In the genomic region with DNA sequence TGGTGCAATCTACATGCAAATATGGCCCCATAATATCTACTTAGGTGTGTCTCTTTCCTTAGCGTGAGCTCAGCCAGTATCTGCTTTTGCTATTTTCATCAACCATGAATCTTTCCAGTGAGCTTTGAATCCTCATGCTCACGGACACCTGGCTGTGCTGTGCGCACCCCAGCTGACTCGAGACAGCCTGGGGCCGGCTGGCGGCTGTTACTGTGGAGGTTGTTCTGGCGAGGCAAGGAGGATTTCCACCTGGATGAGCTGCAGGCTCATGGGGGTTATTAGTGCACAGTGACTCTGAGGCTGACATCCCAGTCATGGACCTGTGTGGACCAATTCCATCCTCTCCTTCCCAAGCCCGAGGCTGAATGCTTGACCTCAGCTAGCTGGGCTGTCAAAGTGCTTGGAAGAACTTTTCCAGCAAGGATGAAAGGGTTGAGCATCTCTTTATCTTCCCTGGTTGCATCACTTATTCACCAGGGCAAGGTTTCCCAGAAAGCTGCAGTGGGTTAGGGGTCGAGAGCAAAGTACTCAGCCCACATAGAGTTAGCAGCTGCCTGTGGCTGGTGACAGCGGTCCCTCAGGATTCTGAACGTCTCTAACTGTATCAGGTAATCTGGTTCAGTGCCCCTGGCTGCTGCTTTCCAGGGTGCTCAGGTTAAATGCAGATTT, we compare ENCODE assay signal across 16 cellular contexts.
A peak's percentile ranks its signal among the peaks of the same experiment; 100 is the strongest.
DNase-seq lines count a peak whose midpoint lies in the region; ATAC-seq and TF ChIP-seq lines count a peak whose summit lies in the region.
"Had no signal": no experiment of that assay in that cellular context is flagged by ENCODE, and none has a peak within 500 bp of the region (broad histone marks: within the 10 kb centered on the region; RNA-seq: fewer than 3 reads in every experiment).

No MANE protein-coding gene starts in this region.

- peaks cover 9% of the 10 kb centered on the region for H3K9me3 Mint-ChIP-seq in stimulated activated effector memory CD8-positive, alpha-beta T cell treated with anti-CD3 and anti-CD28 coated beads, Interleukin-12 subunit alpha, Interleukin-12 subunit beta, amount 100 ng/mL, for 72 hours

- H3K27me3 ChIP-seq in ectodermal cell (ENCODE audit: control insufficient read depth, insufficient read depth, low read length, poor library complexity, severe bottlenecking) (no peaks in the 10 kb centered on the region), esophagus squamous epithelium (no peaks in the 10 kb centered on the region)
- H3K27me3 ChIP-seq: suprapubic skin had no signal

- H3K36me3 ChIP-seq in ectodermal cell (ENCODE audit: control insufficient read depth, insufficient read depth, low read length) (no peaks in the 10 kb centered on the region), esophagus squamous epithelium (no peaks in the 10 kb centered on the region)
- H3K36me3 ChIP-seq: suprapubic skin had no signal

- TF ChIP-seq POLR2A in esophagus squamous epithelium (IDR thresholded peaks at IDR 0.05) = no peak

- no peaks in the 10 kb centered on the region for H3K36me3 Mint-ChIP-seq in stimulated activated effector memory CD8-positive, alpha-beta T cell treated with anti-CD3 and anti-CD28 coated beads, Interleukin-12 subunit alpha, Interleukin-12 subunit beta, amount 100 ng/mL, for 72 hours

- H3K4me1 Mint-ChIP-seq in stimulated activated effector memory CD8-positive, alpha-beta T cell treated with anti-CD3 and anti-CD28 coated beads, Interleukin-12 subunit alpha, Interleukin-12 subunit beta, amount 100 ng/mL, for 72 hours = peaks cover 9% of the 10 kb centered on the region

- H3K27ac ChIP-seq in ectodermal cell (ENCODE audit: insufficient read depth, low read depth, low read length, poor library complexity, severe bottlenecking) (peak overlapping the region; percentile 38), esophagus squamous epithelium (no peak overlapping the region)
- H3K27ac ChIP-seq: suprapubic skin had no signal

- H3K9me3 ChIP-seq in ectodermal cell (ENCODE audit: control insufficient read depth, low read length) = no peaks in the 10 kb centered on the region
- H3K9me3 ChIP-seq in esophagus squamous epithelium = peaks cover 0 to 13% (median 4%) of the 10 kb centered on the region in 3 donors
- H3K9me3 ChIP-seq: suprapubic skin had no signal

- intact Hi-C loops in esophagus squamous epithelium (cut with DNase I) = no loop called here

- H3K4me3 ChIP-seq in ectodermal cell (ENCODE audit: insufficient read depth, low read depth, low read length) (no peak overlapping the region), esophagus squamous epithelium (no peak overlapping the region)
- H3K4me3 ChIP-seq: suprapubic skin had no signal

- TF ChIP-seq CTCF in esophagus squamous epithelium (IDR thresholded peaks at IDR 0.05) (no peak), GM20000 (IDR thresholded peaks at IDR 0.05; ENCODE audit: extremely low read depth, missing control alignments) (no peak)

- 74 to 77% methylated on average over 11 of the region's 11 CpGs for WGBS in ectodermal cell, 2 experiments
- WGBS in esophagus squamous epithelium, 2 donors = 34 to 66% methylated on average over 6 to 11 of the region's 11 CpGs

- DNase-seq in NCI-H748 (lab: John Stamatoyannopoulos, UW; ENCODE audit: unreplicated experiment) (peak; percentile 50), NCI-H748 treated with DMSO at 0.1 percent for 48 hours (lab: John Stamatoyannopoulos, UW) (no peak), NCI-H146 (lab: John Stamatoyannopoulos, UW) (peak; percentile 53), esophagus squamous epithelium (lab: John Stamatoyannopoulos, UW) (no peak), GM20000 (ENCODE audit: low spot score) (no peak), NCI-H187 (lab: John Stamatoyannopoulos, UW) (no peak)
- no peak for DNase-seq in stimulated activated effector memory CD8-positive, alpha-beta T cell treated with anti-CD3 and anti-CD28 coated beads, Interleukin-12 subunit alpha, Interleukin-12 subunit beta, amount 100 ng/mL, for 72 hours (ENCODE audit: low spot score in 2 of 2)
- DNase-seq: ACHN; activated CD4-positive, CD25-positive, alpha-beta regulatory T cell; immature natural killer cell; NCI-H1436; posterior cingulate gyrus had no signal

- no peak overlapping the region for H3K4me3 Mint-ChIP-seq in stimulated activated effector memory CD8-positive, alpha-beta T cell treated with anti-CD3 and anti-CD28 coated beads, Interleukin-12 subunit alpha, Interleukin-12 subunit beta, amount 100 ng/mL, for 72 hours
- H3K4me3 Mint-ChIP-seq: activated naive CD4-positive, alpha-beta T cell treated with anti-CD3 and anti-CD28 coated beads, Interleukin-2, amount 50 U/mL, for 24 hours; immature natural killer cell had no signal

- no peak for ATAC-seq in stimulated activated effector memory CD8-positive, alpha-beta T cell treated with anti-CD3 and anti-CD28 coated beads, Interleukin-12 subunit alpha, Interleukin-12 subunit beta, amount 100 ng/mL, for 72 hours
- ATAC-seq: HepG2 had no signal

- peaks cover 21% of the 10 kb centered on the region for H3K4me1 ChIP-seq in ectodermal cell (ENCODE audit: control insufficient read depth, insufficient read depth, low read length)
- peaks cover 0 to 5% (median 0%) of the 10 kb centered on the region in 3 donors for H3K4me1 ChIP-seq in esophagus squamous epithelium
- H3K4me1 ChIP-seq: suprapubic skin had no signal

- peak overlapping the region; percentile 86 for H3K27ac Mint-ChIP-seq in stimulated activated effector memory CD8-positive, alpha-beta T cell treated with anti-CD3 and anti-CD28 coated beads, Interleukin-12 subunit alpha, Interleukin-12 subunit beta, amount 100 ng/mL, for 72 hours
- H3K27ac Mint-ChIP-seq: activated naive CD4-positive, alpha-beta T cell treated with anti-CD3 and anti-CD28 coated beads, Interleukin-2, amount 50 U/mL, for 24 hours had no signal

Comparison
In these comparisons a context has a peak if more than half of its experiments do, and no peak if none do; other contexts are left out.
1. DNase-seq: peak in NCI-H748 (single experiment) and NCI-H146 (single experiment); none in NCI-H748 treated with DMSO at 0.1 percent for 48 hours (single experiment), stimulated activated effector memory CD8-positive, alpha-beta T cell treated with anti-CD3 and anti-CD28 coated beads, Interleukin-12 subunit alpha, Interleukin-12 subunit beta, amount 100 ng/mL, for 72 hours (0 of 2), esophagus squamous epithelium (single experiment), GM20000 (single experiment) and NCI-H187 (0 of 2).